Comparison of ENCODE assay signal across 9 cellular contexts in the genomic region with DNA sequence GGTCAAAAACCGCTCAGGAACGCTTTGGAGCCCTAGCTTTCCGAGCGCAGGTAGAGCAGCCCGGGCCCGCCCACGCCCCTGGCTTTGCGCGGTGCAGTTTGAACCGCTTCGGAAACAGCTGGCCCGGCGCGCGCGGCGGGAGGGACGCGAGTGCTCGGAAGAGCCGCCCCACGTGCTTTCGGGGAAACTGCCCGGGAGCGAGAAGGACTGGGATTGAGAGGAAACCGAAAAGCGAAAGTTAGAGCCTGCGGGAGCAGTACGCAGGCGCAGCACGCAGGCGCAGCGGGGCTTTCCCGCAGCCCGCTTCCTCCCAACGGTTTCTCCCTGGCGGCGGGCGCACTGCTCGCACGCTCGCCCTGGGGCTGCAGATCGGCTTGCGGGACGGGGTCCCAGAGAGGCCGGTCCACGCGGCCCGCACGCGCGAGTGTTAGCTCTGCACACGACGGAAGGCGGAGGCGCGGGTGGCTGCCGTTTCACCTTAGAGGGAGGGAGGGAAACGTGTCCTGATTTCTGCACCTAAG. TPM values are rescaled to one million over a fixed set of nuclear protein-coding genes. Genes with fewer than 3 reads are reported as not detected.
A peak's percentile ranks its signal among the peaks of the same experiment; 100 is the strongest.
DNase-seq lines count a peak whose midpoint lies in the region; ATAC-seq and TF ChIP-seq lines count a peak whose summit lies in the region.
"Had no signal": no experiment of that assay in that cellular context is flagged by ENCODE, and none has a peak within 500 bp of the region (broad histone marks: within the 10 kb centered on the region; RNA-seq: fewer than 3 reads in every experiment).

No MANE protein-coding gene starts in this region.

- CTCF ChIA-PET in CD8-positive, alpha-beta memory T cell (lab: Charles Lee): interaction anchor here (1.1 to 2.0 kb wide), 7 partner anchors 9 to 170 kb away, joined by 3 to 6 read pairs (median 5); no protein-coding TSS in a partner anchor
- CTCF ChIA-PET in activated CD8-positive, alpha-beta T cell treated with anti-CD3 and anti-CD28 coated beads for 36 hours (lab: Charles Lee): interaction anchor here (1.3 to 1.6 kb wide), 4 partner anchors 9 to 162 kb away, joined by 3 to 8 read pairs (median 4); no protein-coding TSS in a partner anchor

- intact Hi-C loops in activated CD8-positive, alpha-beta T cell treated with anti-CD3 and anti-CD28 coated beads for 36 hours (cut with micrococcal nuclease): no loop called here

- POLR2A ChIA-PET in CD8-positive, alpha-beta memory T cell (lab: Charles Lee): interaction anchor here (0.6 to 1.6 kb wide), 6 partner anchors 9 to 130 kb away, joined by 3 to 5 read pairs (median 3); no protein-coding TSS in a partner anchor
- POLR2A ChIA-PET in activated CD8-positive, alpha-beta T cell treated with anti-CD3 and anti-CD28 coated beads for 36 hours (lab: Charles Lee): interaction anchor here (0.7 to 2.7 kb wide), 27 partner anchors 9 to 658 kb away, joined by 3 to 56 read pairs (median 6); a partner anchor contains a TSS

- no peak overlapping the region for H3K4me3 Mint-ChIP-seq in CD8-positive, alpha-beta memory T cell
- H3K4me3 Mint-ChIP-seq in activated CD8-positive, alpha-beta T cell treated with anti-CD3 and anti-CD28 coated beads for 36 hours: no peak overlapping the region
- H3K4me3 Mint-ChIP-seq: nephron had no signal

- H3K27ac ChIP-seq in CD8-positive, alpha-beta memory T cell (ENCODE audit: low read depth, low read length): peak overlapping the region; percentile 72

- peaks cover 61% of the 10 kb centered on the region for H3K4me1 ChIP-seq in CD8-positive, alpha-beta memory T cell (ENCODE audit: insufficient read depth, low read length)

- peaks cover 23 to 37% (median 34%) of the 10 kb centered on the region in 3 donors for H3K4me1 Mint-ChIP-seq in CD8-positive, alpha-beta memory T cell
- H3K4me1 Mint-ChIP-seq in activated CD8-positive, alpha-beta T cell treated with anti-CD3 and anti-CD28 coated beads for 36 hours (ENCODE audit: low read depth): peaks cover 33% of the 10 kb centered on the region
- H3K4me1 Mint-ChIP-seq: nephron had no signal

- H3K36me3 Mint-ChIP-seq in CD8-positive, alpha-beta memory T cell: peaks cover 0 to 4% (median 0%) of the 10 kb centered on the region in 3 donors
- H3K36me3 Mint-ChIP-seq in activated CD8-positive, alpha-beta T cell treated with anti-CD3 and anti-CD28 coated beads for 36 hours (ENCODE audit: low read depth): peaks cover 11% of the 10 kb centered on the region

- no peaks in the 10 kb centered on the region for H3K9me3 ChIP-seq in CD8-positive, alpha-beta memory T cell (ENCODE audit: low read length)

- no peaks in the 10 kb centered on the region for H3K27me3 Mint-ChIP-seq in CD8-positive, alpha-beta memory T cell
- no peaks in the 10 kb centered on the region for H3K27me3 Mint-ChIP-seq in activated CD8-positive, alpha-beta T cell treated with anti-CD3 and anti-CD28 coated beads for 36 hours

- peak overlapping the region; percentile 66 for H3K4me3 ChIP-seq in CD8-positive, alpha-beta memory T cell (ENCODE audit: low read length)

- H3K36me3 ChIP-seq in CD8-positive, alpha-beta memory T cell (ENCODE audit: insufficient read depth, low read length): no peaks in the 10 kb centered on the region

- peak; percentile 61 for ATAC-seq in GM19463 (IDR thresholded peaks at IDR 0.05; ENCODE audit: unreplicated experiment)
- peak; percentile 64 for ATAC-seq in activated CD8-positive, alpha-beta T cell treated with anti-CD3 and anti-CD28 coated beads for 36 hours

- no peaks in the 10 kb centered on the region for H3K27me3 ChIP-seq in CD8-positive, alpha-beta memory T cell (ENCODE audit: insufficient read depth, low read length, poor library complexity, severe bottlenecking)

- TF ChIP-seq CTCF in activated CD8-positive, alpha-beta T cell treated with anti-CD3 and anti-CD28 coated beads for 36 hours (IDR thresholded peaks at IDR 0.05): no peak

- DNase-seq in CD8-positive, alpha-beta memory T cell: peak; percentile 86 to 96 (median 93)
- peak; percentile 96 for DNase-seq in HK-2 (ENCODE audit: unreplicated experiment)
- peak; percentile 95 for DNase-seq in NCI-H82 treated with DMSO at 0.1 percent for 48 hours (lab: John Stamatoyannopoulos, UW; ENCODE audit: unreplicated experiment)
- peak; percentile 95 for DNase-seq in activated CD8-positive, alpha-beta T cell treated with anti-CD3 and anti-CD28 coated beads for 36 hours
- DNase-seq in effector CD8-positive, alpha-beta T cell (lab: John Stamatoyannopoulos, UW): peak; percentile 90
- DNase-seq in medulla oblongata (ENCODE audit: extremely low spot score): peak; percentile 97
- peak; percentile 87 to 90 (median 89) for DNase-seq in stimulated activated CD4-positive, alpha-beta T cell treated with anti-CD3 and anti-CD28 coated beads, TNF-alpha, amount 100 ng/mL, for 48 hours (ENCODE audit: low read depth in 3 of 3)

- H3K9me3 Mint-ChIP-seq in CD8-positive, alpha-beta memory T cell: no peaks in the 10 kb centered on the region
- peaks cover 11% of the 10 kb centered on the region for H3K9me3 Mint-ChIP-seq in activated CD8-positive, alpha-beta T cell treated with anti-CD3 and anti-CD28 coated beads for 36 hours
- H3K9me3 Mint-ChIP-seq: nephron had no signal

- H3K27ac Mint-ChIP-seq in CD8-positive, alpha-beta memory T cell: peak overlapping the region in 1 of 8 donors; percentile 86
- H3K27ac Mint-ChIP-seq in activated CD8-positive, alpha-beta T cell treated with anti-CD3 and anti-CD28 coated beads for 36 hours: no peak overlapping the region
- H3K27ac Mint-ChIP-seq: nephron had no signal

RNA-seq across cellular contexts. Expression of a gene that starts 6.3 kb away (rescaled TPM):
- total RNA-seq in CD8-positive, alpha-beta memory T cell: 100 to 1,000 TPM; 142 to 145 TPM
- polyA plus RNA-seq in CD8-positive, alpha-beta memory T cell: 173 TPM
- total RNA-seq in activated CD8-positive, alpha-beta T cell treated with anti-CD3 and anti-CD28 coated beads for 36 hours: 100 to 1,000 TPM; 293 to 311 TPM

Comparison
In these comparisons a context has a peak if more than half of its experiments do, and no peak if none do; other contexts are left out.
1. Peak in every context shown above with its lines: DNase-seq, ATAC-seq, H3K4me3 ChIP-seq and H3K27ac ChIP-seq.